In the genomic region with DNA sequence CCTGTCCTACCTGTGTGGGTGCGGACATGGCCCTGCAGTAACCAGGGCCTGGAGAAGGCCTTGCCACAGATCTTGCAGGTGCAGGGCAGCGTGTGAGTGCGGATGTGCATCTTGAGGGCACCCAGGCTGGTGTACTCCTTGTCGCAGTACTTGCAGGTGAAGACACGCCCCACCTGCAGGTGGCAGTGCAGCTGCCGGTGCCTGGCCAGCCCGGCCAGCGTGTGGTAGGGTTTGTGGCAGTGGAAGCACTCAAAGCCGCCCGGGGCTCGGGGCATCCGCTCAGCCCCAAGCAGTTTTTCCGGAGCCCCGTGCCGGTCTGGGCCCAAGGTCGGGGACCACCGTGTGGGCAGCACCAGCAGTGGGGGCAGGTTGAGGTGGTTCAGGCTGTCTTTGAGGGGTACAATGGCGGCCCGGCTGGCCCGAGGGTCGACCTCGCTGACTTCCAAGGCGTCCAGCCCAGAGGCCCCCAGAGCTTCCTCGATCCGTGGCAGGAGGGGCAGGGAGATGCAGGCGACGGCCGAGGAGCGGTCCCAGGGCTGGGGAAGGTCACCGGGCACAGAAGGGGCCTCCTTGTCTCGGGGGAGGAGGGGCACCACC, we compare ENCODE assay signal across 8 cellular contexts. TPM values are rescaled to one million over a fixed set of nuclear protein-coding genes. Genes with fewer than 3 reads are reported as not detected.
DNase-seq lines count a peak whose midpoint lies in the region; ATAC-seq and TF ChIP-seq lines count a peak whose summit lies in the region.

No MANE protein-coding gene starts in this region.

- intact Hi-C loops in Caco-2 (cut with micrococcal nuclease; ENCODE audit: unreplicated experiment): no loop called here
- intact Hi-C loops in esophagus squamous epithelium (cut with DNase I): no loop called here

- H3K27ac Mint-ChIP-seq in Caco-2 (ENCODE audit: unreplicated experiment): no peak overlapping the region
- H3K27ac Mint-ChIP-seq in stimulated activated naive CD8-positive, alpha-beta T cell treated with anti-CD3 and anti-CD28 coated beads, Interleukin-15, amount 100 ng/mL, for 72 hours: peak overlapping the region in 1 of 2 donors; percentile 76

- ATAC-seq in stimulated activated naive CD8-positive, alpha-beta T cell treated with anti-CD3 and anti-CD28 coated beads, Interleukin-15, amount 100 ng/mL, for 72 hours: peak; percentile 41
- ATAC-seq in HG02678 (IDR thresholded peaks at IDR 0.05; ENCODE audit: unreplicated experiment): no peak
- no peak for ATAC-seq in HG02885 (IDR thresholded peaks at IDR 0.05; ENCODE audit: poor library complexity, unreplicated experiment)

- H3K27me3 ChIP-seq in Caco-2 (replicated peaks; ENCODE audit: control insufficient read depth, insufficient read depth, low read length) (no peaks in the 10 kb centered on the region), esophagus squamous epithelium (peaks cover 7 to 91% (median 10%) of the 10 kb centered on the region in 4 donors)

- no TSS peak for BruUV-seq in Caco-2 (replicated peaks; lab: Mats Ljungman, UMichigan)

- 0 out of 2 replicates have a peak, but pooled peaks cover 4% of the 10 kb centered on the region for H3K4me1 ChIP-seq in Caco-2
- H3K4me1 ChIP-seq in esophagus squamous epithelium: peaks cover 13 to 37% (median 19%) of the 10 kb centered on the region in 3 donors

- CTCF ChIA-PET in Caco-2 (lab: Charles Lee) (interaction anchor here (0.7 kb wide), 1 partner anchor 976 kb away, joined by 4 read pairs; no protein-coding TSS in a partner anchor), HEK293T (lab: Yijun Ruan, JAX) (no interaction called here)

- WGBS in esophagus squamous epithelium, 2 donors: 50% methylated on average over 1 of the region's 31 CpGs; no CpG with 5 or more reads in 1 of the 2 donors

- H3K36me3 ChIP-seq in Caco-2 (ENCODE audit: control insufficient read depth, insufficient read depth, low read length): no peaks in the 10 kb centered on the region
- H3K36me3 ChIP-seq in esophagus squamous epithelium: no peaks in the 10 kb centered on the region

- TF ChIP-seq CTCF in Caco-2 (IDR thresholded peaks at IDR 0.05; ENCODE audit: insufficient read depth in 1 of 2, low read depth in 1 of 2, low read length in 1 of 2, severe bottlenecking in 1 of 2, unreplicated experiment in 1 of 2) (peak; percentile 59 to 75), esophagus squamous epithelium (IDR thresholded peaks at IDR 0.05) (peak in 5 of 6 experiments; percentile 24 to 64 (median 36))

- POLR2A ChIA-PET in Caco-2 (lab: Charles Lee): no interaction called here
- POLR2A ChIA-PET in HEK293T (lab: Yijun Ruan, JAX): no interaction called here

- H3K27me3 Mint-ChIP-seq in Caco-2 (ENCODE audit: insufficient read depth, unreplicated experiment): no peaks in the 10 kb centered on the region
- H3K27me3 Mint-ChIP-seq in stimulated activated naive CD8-positive, alpha-beta T cell treated with anti-CD3 and anti-CD28 coated beads, Interleukin-15, amount 100 ng/mL, for 72 hours: no peaks in the 10 kb centered on the region

- DNase-seq in Caco-2 (peak in 1 of 2 experiments; percentile 63), HEK293T (ENCODE audit: extremely low spot score) (peak; percentile 61), esophagus squamous epithelium (lab: John Stamatoyannopoulos, UW) (no peak), NCI-H1048 (lab: John Stamatoyannopoulos, UW) (no peak)
- DNase-seq in activated CD4-positive, alpha-beta T cell treated with anti-CD3 and anti-CD28 coated beads for 48 hours: peak; percentile 72
- DNase-seq in stimulated activated naive CD8-positive, alpha-beta T cell treated with anti-CD3 and anti-CD28 coated beads, Interleukin-15, amount 100 ng/mL, for 72 hours: peak in 1 of 2 donors; percentile 55

- H3K9me3 ChIP-seq in Caco-2 (no peaks in the 10 kb centered on the region), esophagus squamous epithelium (no peaks in the 10 kb centered on the region)

- peaks cover 11% of the 10 kb centered on the region for H3K36me3 Mint-ChIP-seq in Caco-2 (ENCODE audit: insufficient read depth, unreplicated experiment)

- no peak overlapping the region for H3K4me3 Mint-ChIP-seq in Caco-2 (ENCODE audit: unreplicated experiment)
- H3K4me3 Mint-ChIP-seq in stimulated activated naive CD8-positive, alpha-beta T cell treated with anti-CD3 and anti-CD28 coated beads, Interleukin-15, amount 100 ng/mL, for 72 hours: peak overlapping the region; percentile 77 to 81

- H3K9me3 Mint-ChIP-seq in Caco-2 (ENCODE audit: unreplicated experiment): no peaks in the 10 kb centered on the region
- H3K9me3 Mint-ChIP-seq in stimulated activated naive CD8-positive, alpha-beta T cell treated with anti-CD3 and anti-CD28 coated beads, Interleukin-15, amount 100 ng/mL, for 72 hours: no peaks in the 10 kb centered on the region

- no peaks in the 10 kb centered on the region for H3K4me1 Mint-ChIP-seq in Caco-2 (ENCODE audit: low read depth, unreplicated experiment)
- H3K4me1 Mint-ChIP-seq in stimulated activated naive CD8-positive, alpha-beta T cell treated with anti-CD3 and anti-CD28 coated beads, Interleukin-15, amount 100 ng/mL, for 72 hours: peaks cover 47% of the 10 kb centered on the region

- no peak for TF ChIP-seq POLR2A in esophagus squamous epithelium (IDR thresholded peaks at IDR 0.05)

- H3K27ac ChIP-seq in esophagus squamous epithelium: peak overlapping the region in 2 of 4 donors; percentile 77 to 79

- H3K4me3 ChIP-seq in Caco-2 (ENCODE audit: low read depth, low read length) (no peak overlapping the region), esophagus squamous epithelium (peak overlapping the region in 1 of 4 donors; percentile 26)

TF ChIP-seq in HEK293T, 16 proteins besides CTCF, POLR2A, EP300 and RAD21:
- TF ChIP-seq HDGF (IDR thresholded peaks at IDR 0.05; ENCODE audit: borderline replicate concordance) (no peak), ZNF384 (IDR thresholded peaks at IDR 0.05) (no peak), BHLHE40 (IDR thresholded peaks at IDR 0.05; ENCODE audit: borderline replicate concordance) (no peak), FOXA1 (IDR thresholded peaks at IDR 0.05) (no peak), ELF4 (IDR thresholded peaks at IDR 0.05) (no peak), SP1 (IDR thresholded peaks at IDR 0.05) (no peak), TARDBP (IDR thresholded peaks at IDR 0.05) (no peak), ARNT (IDR thresholded peaks at IDR 0.05) (no peak), L3MBTL2 (conservative IDR thresholded peaks at IDR 0.05) (no peak), FOXK2 (IDR thresholded peaks at IDR 0.05) (no peak), NFRKB (IDR thresholded peaks at IDR 0.05) (no peak), CTBP1 (IDR thresholded peaks at IDR 0.05; ENCODE audit: borderline replicate concordance) (no peak), SUZ12 (IDR thresholded peaks at IDR 0.05) (no peak), LEF1 (IDR thresholded peaks at IDR 0.05; ENCODE audit: borderline replicate concordance) (no peak), FOXM1 (IDR thresholded peaks at IDR 0.05; ENCODE audit: borderline replicate concordance) (no peak)
- TF ChIP-seq, protein P1, sequence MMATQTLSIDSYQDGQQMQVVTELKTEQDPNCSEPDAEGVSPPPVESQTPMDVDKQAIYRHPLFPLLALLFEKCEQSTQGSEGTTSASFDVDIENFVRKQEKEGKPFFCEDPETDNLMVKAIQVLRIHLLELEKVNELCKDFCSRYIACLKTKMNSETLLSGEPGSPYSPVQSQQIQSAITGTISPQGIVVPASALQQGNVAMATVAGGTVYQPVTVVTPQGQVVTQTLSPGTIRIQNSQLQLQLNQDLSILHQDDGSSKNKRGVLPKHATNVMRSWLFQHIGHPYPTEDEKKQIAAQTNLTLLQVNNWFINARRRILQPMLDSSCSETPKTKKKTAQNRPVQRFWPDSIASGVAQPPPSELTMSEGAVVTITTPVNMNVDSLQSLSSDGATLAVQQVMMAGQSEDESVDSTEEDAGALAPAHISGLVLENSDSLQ (IDR thresholded peaks at IDR 0.05): no peak

RNA-seq across cellular contexts. Expression of a gene that starts 5.1 kb away (rescaled TPM):
- 3.5 TPM in 2 replicates for total RNA-seq in Caco-2 (2022)
- total RNA-seq in esophagus squamous epithelium: under 1 TPM in 2 of 4 donors, not detected in 2; 0.23 to 0.95 TPM

RNA-seq across cellular contexts. Expression of a gene that starts 18.3 kb away (rescaled TPM):
- total RNA-seq in Caco-2 (2022) (127 and 141 TPM in 2 replicates), esophagus squamous epithelium (100 to 1,000 TPM in 1 of 4 donors, 10 to 100 TPM in 3; 52.7 to 134 (median 71.4) TPM)

RNA-seq across cellular contexts. Expression of a gene that starts 25.0 kb away (rescaled TPM):
- total RNA-seq in Caco-2 (2022) (37.3 and 40.4 TPM in 2 replicates), esophagus squamous epithelium (10 to 100 TPM in 2 of 4 donors, 1 to 10 TPM in 2; 7.1 to 16.8 (median 9.6) TPM)

RNA-seq across cellular contexts. Expression of a gene that starts 25.1 kb away (rescaled TPM):
- 44.3 and 54.9 TPM in 2 replicates for total RNA-seq in Caco-2 (2022)
- 10 to 100 TPM in 1 of 4 donors, 1 to 10 TPM in 3; 4.4 to 13.2 (median 6.3) TPM for total RNA-seq in esophagus squamous epithelium

RNA-seq across cellular contexts. Expression of a gene that starts 30.3 kb away (rescaled TPM):
- total RNA-seq in Caco-2 (2022) (351 and 377 TPM in 2 replicates), esophagus squamous epithelium (100 to 1,000 TPM in 2 of 4 donors, 10 to 100 TPM in 2; 67.1 to 205 (median 98.7) TPM)

Comparison
In these comparisons a context has a peak if more than half of its experiments do, and no peak if none do; other contexts are left out.
1. DNase-seq: peak in HEK293T (single experiment) and activated CD4-positive, alpha-beta T cell treated with anti-CD3 and anti-CD28 coated beads for 48 hours (single experiment); none in esophagus squamous epithelium (single experiment) and NCI-H1048 (single experiment).